In genomic region chr3:181615666-181616065, GRCh38 we compare ENCODE assay signal across 12 cellular contexts.
A peak's percentile ranks its signal among the peaks of the same experiment; 100 is the strongest.
DNase-seq lines count a peak whose midpoint lies in the region.
"Had no signal": no experiment of that assay in that cellular context is flagged by ENCODE, and none has a peak within 500 bp of the region (broad histone marks: within the 10 kb centered on the region; RNA-seq: fewer than 3 reads in every experiment).

No MANE protein-coding gene starts in this region.

- H3K4me1 ChIP-seq in trophoblast cell (ENCODE audit: control insufficient read depth in 1 of 2, insufficient read depth in 2 of 2, low read length in 2 of 2): no peaks in the 10 kb centered on the region

- H3K14ac ChIP-seq in trophoblast cell (ENCODE audit: low read length): no peak overlapping the region

- H3K27ac ChIP-seq in caudate nucleus (ENCODE audit: low read depth, low read length) (peak overlapping the region; percentile 42), layer of hippocampus (ENCODE audit: low read depth, low read length) (peak overlapping the region; percentile 8), substantia nigra (ENCODE audit: low read depth, low read length, poor library complexity, severe bottlenecking) (peak overlapping the region; percentile 81), trophoblast cell (ENCODE audit: low read depth, low read length) (no peak overlapping the region)
- H3K27ac ChIP-seq: 22Rv1 had no signal

- no peaks in the 10 kb centered on the region for H3K27me3 ChIP-seq in layer of hippocampus (ENCODE audit: control insufficient read depth, insufficient read depth, low read length)
- H3K27me3 ChIP-seq in trophoblast cell (ENCODE audit: insufficient read depth, low read length): no peaks in the 10 kb centered on the region

- peak; percentile 3 for DNase-seq in DMS53 (lab: John Stamatoyannopoulos, UW)
- no peak for DNase-seq in DMS53 treated with DMSO at 0.1 percent for 48 hours (lab: John Stamatoyannopoulos, UW; ENCODE audit: unreplicated experiment)
- no peak for DNase-seq in caudate nucleus (lab: John Stamatoyannopoulos, UW)
- no peak for DNase-seq in substantia nigra (lab: John Stamatoyannopoulos, UW)
- DNase-seq in stimulated activated CD4-positive, alpha-beta T cell treated with anti-CD3 and anti-CD28 coated beads, Interleukin-2, amount 100 ng/mL, for 48 hours: no peak
- DNase-seq in UCSD-AML1 (lab: John Stamatoyannopoulos, UW; ENCODE audit: unreplicated experiment): no peak
- no peak for DNase-seq in trophoblast cell
- DNase-seq: CD8-positive, alpha-beta T cell; COR-L47; DMS153 had no signal

- no peaks in the 10 kb centered on the region for H3K79me2 ChIP-seq in trophoblast cell (ENCODE audit: control insufficient read depth, insufficient read depth, low read length, poor library complexity)

- H3K9ac ChIP-seq in trophoblast cell (ENCODE audit: low read length): no peak overlapping the region

- no peaks in the 10 kb centered on the region for H3K36me3 ChIP-seq in trophoblast cell (ENCODE audit: control insufficient read depth in 1 of 2, insufficient read depth in 2 of 2, low read length in 2 of 2)

- no peak overlapping the region for H2AFZ ChIP-seq in trophoblast cell (ENCODE audit: insufficient read depth, low read length, poor library complexity)

- H3K4me2 ChIP-seq in trophoblast cell (ENCODE audit: low read length): no peak overlapping the region

- no peak overlapping the region for H3K23ac ChIP-seq in trophoblast cell (ENCODE audit: low read length)

- no peak overlapping the region for H2BK120ac ChIP-seq in trophoblast cell (ENCODE audit: insufficient read depth, low read length, poor library complexity)

- no peak overlapping the region for H4K8ac ChIP-seq in trophoblast cell (ENCODE audit: low read depth, low read length)

- no peak overlapping the region for H3K18ac ChIP-seq in trophoblast cell (ENCODE audit: low read length)

- H2AK5ac ChIP-seq in trophoblast cell (ENCODE audit: low read length): no peak overlapping the region

- no peak overlapping the region for H2BK5ac ChIP-seq in trophoblast cell (ENCODE audit: low read depth, low read length, poor library complexity)

- no peak overlapping the region for H3K4ac ChIP-seq in trophoblast cell (ENCODE audit: low read depth, low read length)

- no peaks in the 10 kb centered on the region for H3K79me1 ChIP-seq in trophoblast cell (ENCODE audit: low read length)

- H3K4me3 ChIP-seq in trophoblast cell (ENCODE audit: low read depth, low read length): no peak overlapping the region

- no peaks in the 10 kb centered on the region for H3K9me3 ChIP-seq in trophoblast cell (ENCODE audit: insufficient read depth, low read depth, low read length)

- no peak overlapping the region for H2BK12ac ChIP-seq in trophoblast cell (ENCODE audit: low read length)

- H4K91ac ChIP-seq in trophoblast cell (ENCODE audit: low read depth, low read length): no peak overlapping the region

- no peak overlapping the region for H4K12ac ChIP-seq in trophoblast cell (ENCODE audit: low read depth, low read length)
